In genomic region chr15:80878242-80878866, GRCh38 we compare ENCODE assay signal across 21 cellular contexts.
DNase-seq lines count a peak whose midpoint lies in the region; ATAC-seq and TF ChIP-seq lines count a peak whose summit lies in the region.
"Had no signal": no experiment of that assay in that cellular context is flagged by ENCODE, and none has a peak within 500 bp of the region (broad histone marks: within the 10 kb centered on the region; RNA-seq: fewer than 3 reads in every experiment).

No MANE protein-coding gene starts in this region.

- TF ChIP-seq POLR2A in Peyer's patch (IDR thresholded peaks at IDR 0.05), result no peak

- no peaks in the 10 kb centered on the region for H3K4me1 ChIP-seq in Peyer's patch
- H3K4me1 ChIP-seq: breast epithelium had no signal

- intact Hi-C loops in left cardiac atrium (cut with DNase I), result no loop called here

- H3K9me3 ChIP-seq in Peyer's patch, result no peaks in the 10 kb centered on the region
- H3K9me3 ChIP-seq: breast epithelium, gastrocnemius medialis, right atrium auricular region had no signal

- no peak overlapping the region for H3K27ac ChIP-seq in Peyer's patch
- H3K27ac ChIP-seq: breast epithelium, gastrocnemius medialis, right atrium auricular region had no signal

- H3K36me3 ChIP-seq in Peyer's patch, result no peaks in the 10 kb centered on the region
- H3K36me3 ChIP-seq: breast epithelium, gastrocnemius medialis, right atrium auricular region had no signal

- H3K27me3 ChIP-seq in Peyer's patch, result no peaks in the 10 kb centered on the region
- H3K27me3 ChIP-seq: breast epithelium, gastrocnemius medialis, right atrium auricular region had no signal

- peak; percentile 29 for DNase-seq in CD1c-positive myeloid dendritic cell (ENCODE audit: extremely low spot score)
- peak; percentile 65 for DNase-seq in MV-4-11 (lab: John Stamatoyannopoulos, UW)
- DNase-seq in amniotic epithelial cell (ENCODE audit: low read depth), result peak; percentile 71
- DNase-seq in kidney tubule cell (ENCODE audit: low spot score), result peak; percentile 14
- no peak for DNase-seq in GM20000 (ENCODE audit: low spot score)
- DNase-seq in Peyer's patch, result no peak
- DNase-seq in activated gamma-delta T cell (lab: John Stamatoyannopoulos, UW), result no peak
- no peak for DNase-seq in left cardiac atrium
- DNase-seq: ACHN; activated CD4-positive, alpha-beta T cell treated with anti-CD3 and anti-CD28 coated beads, Interleukin-2, amount 10 ng/mL, durations not matched to agents 7 days and 5 days; activated naive CD8-positive, alpha-beta T cell treated with anti-CD3 and anti-CD28 coated beads, Interleukin-2, amount 50 U/mL, for 24 hours; CD4-positive, CD25-positive, alpha-beta regulatory T cell; DMS153; gastrocnemius medialis; NCI-H1436; NCI-H82; RPMI8226 had no signal

- TF ChIP-seq CTCF in GM20000 (IDR thresholded peaks at IDR 0.05; ENCODE audit: extremely low read depth, missing control alignments) (no peak), Peyer's patch (IDR thresholded peaks at IDR 0.05) (no peak)

- no peak overlapping the region for H3K4me3 ChIP-seq in Peyer's patch
- H3K4me3 ChIP-seq: breast epithelium, gastrocnemius medialis, right atrium auricular region had no signal

- no peak for ATAC-seq in left cardiac atrium
- ATAC-seq: activated naive CD8-positive, alpha-beta T cell treated with anti-CD3 and anti-CD28 coated beads, Interleukin-2, amount 50 U/mL, for 24 hours; gastrocnemius medialis; left lobe of liver; stimulated activated memory B cell treated with anti-CD40 and anti-IgM and Interleukin-4, amounts not matched to agents 10 μg/mL and 1 μg/mL and 100 μg/mL, for 72 hours had no signal

Comparison
In these comparisons a context has a peak if more than half of its experiments do, and no peak if none do; other contexts are left out.
1. DNase-seq: peak in CD1c-positive myeloid dendritic cell (single experiment), MV-4-11 (single experiment), amniotic epithelial cell (single experiment) and kidney tubule cell (single experiment); none in GM20000 (single experiment), Peyer's patch (0 of 3), activated gamma-delta T cell (single experiment) and left cardiac atrium (single experiment).